8 cellular contexts compared by ENCODE assay signal in the genomic region with DNA sequence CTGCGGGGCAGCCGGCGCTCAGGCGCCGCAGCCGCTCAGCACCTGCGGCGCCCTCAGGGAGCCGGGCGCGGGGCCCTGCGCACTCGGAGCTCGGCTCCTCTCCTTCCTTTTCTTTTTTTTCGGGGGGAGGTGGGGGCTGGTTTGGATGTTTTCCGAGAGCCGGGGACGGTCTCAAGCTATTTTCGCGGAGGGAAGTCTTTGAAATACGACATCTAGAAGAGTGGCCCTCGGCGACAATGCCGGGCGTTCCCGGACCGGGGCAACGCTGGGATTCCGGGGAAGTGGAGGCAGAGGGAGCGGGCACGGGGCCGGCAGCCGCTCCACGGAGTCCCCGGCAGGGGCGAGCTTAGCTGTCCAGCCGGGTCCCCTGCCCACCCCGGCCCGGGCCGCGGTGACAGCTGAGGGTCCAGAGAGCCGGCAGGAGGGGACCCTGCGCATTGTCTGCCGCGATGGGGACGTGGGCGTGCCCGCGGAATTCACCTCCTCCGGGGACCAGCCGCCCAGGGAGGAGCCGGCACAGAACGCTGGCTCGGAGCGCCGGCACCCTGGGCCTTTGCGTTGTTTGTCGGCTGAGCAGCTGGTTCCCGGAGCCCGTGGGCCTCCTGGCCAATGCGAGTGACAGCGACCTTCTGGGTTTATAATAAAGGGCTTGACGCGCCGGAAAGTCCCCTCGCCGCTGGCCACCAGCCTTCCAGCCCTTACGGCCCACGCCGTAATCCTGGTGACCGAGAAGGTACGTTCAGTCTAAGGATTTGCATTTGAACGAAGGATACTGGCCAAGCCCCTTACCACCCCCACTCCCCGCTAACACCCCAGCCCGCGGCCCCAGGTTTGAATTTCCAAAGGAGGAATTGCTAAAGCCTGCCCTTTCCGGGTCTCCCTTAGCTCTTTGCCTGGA. TPM values are rescaled to one million over a fixed set of nuclear protein-coding genes. Genes with fewer than 3 reads are reported as not detected.
A peak's percentile ranks its signal among the peaks of the same experiment; 100 is the strongest.
DNase-seq lines count a peak whose midpoint lies in the region; ATAC-seq and TF ChIP-seq lines count a peak whose summit lies in the region.

No MANE protein-coding gene starts in this region.

- under 1% methylated on average over 77 of the region's 77 CpGs for WGBS in thymus

- peaks cover 15% of the 10 kb centered on the region for H3K36me3 ChIP-seq in thymus (ENCODE audit: control insufficient read depth, insufficient read depth)

- H3K9me3 Mint-ChIP-seq in nephron progenitor cell, result no peaks in the 10 kb centered on the region

- H3K4me3 ChIP-seq in epithelial cell of proximal tubule (ENCODE audit: low read depth, low read length) (peak overlapping the region; percentile 80), thymus (ENCODE audit: low read length) (peak overlapping the region; percentile 89)

- H3K4me1 Mint-ChIP-seq in nephron progenitor cell, result peaks cover 64% of the 10 kb centered on the region

- no peaks in the 10 kb centered on the region for H3K36me3 Mint-ChIP-seq in nephron progenitor cell (ENCODE audit: low read depth)

- H3K27ac Mint-ChIP-seq in nephron progenitor cell, result no peak overlapping the region

- peak overlapping the region; percentile 84 for H3K4me3 Mint-ChIP-seq in nephron progenitor cell

- no peaks in the 10 kb centered on the region for H3K9me3 ChIP-seq in thymus (ENCODE audit: control insufficient read depth)

- no peak for TF ChIP-seq CTCF in epithelial cell of proximal tubule (conservative IDR thresholded peaks at IDR 0.05; ENCODE audit: low read depth, low read length)
- no peak for TF ChIP-seq CTCF in nephron progenitor cell (IDR thresholded peaks at IDR 0.05)

- no peaks in the 10 kb centered on the region for H3K27me3 ChIP-seq in thymus (ENCODE audit: control insufficient read depth, insufficient read depth)

- peaks cover 7% of the 10 kb centered on the region for H3K4me1 ChIP-seq in thymus (ENCODE audit: control insufficient read depth, insufficient read depth, low read length)

- peak overlapping the region; percentile 70 for H3K27ac ChIP-seq in thymus (ENCODE audit: low read depth)

- peak; percentile 49 for ATAC-seq in GM21619 (IDR thresholded peaks at IDR 0.05; ENCODE audit: unreplicated experiment)

- DNase-seq in Caki2 (ENCODE audit: low read depth) (peak; percentile 63), NCI-H2029 treated with DMSO at 0.1 percent for 48 hours (lab: John Stamatoyannopoulos, UW) (peak; percentile 16), epithelial cell of proximal tubule (ENCODE audit: low read depth) (no peak), nephron progenitor cell (peak; percentile 60), mesenteric fat pad (ENCODE audit: low spot score) (no peak)
- DNase-seq in activated CD8-positive, alpha-beta memory T cell treated with anti-CD3 and anti-CD28 coated beads, Interleukin-2, amount 50 U/mL, for 4 hours, result peak; percentile 73

- peaks cover 45% of the 10 kb centered on the region for H3K27me3 Mint-ChIP-seq in nephron progenitor cell (ENCODE audit: low read depth, poor library complexity)

- in situ Hi-C loops in Caki2 (cut with HindIII; ENCODE audit: low pct_unique_long_range_greater_than_20kb, low sequenced_read_pairs), result no loop called here

RNA-seq across cellular contexts. Expression of gene SLC37A1, which starts 0.6 kb away (rescaled TPM):
- total RNA-seq in Caki2 (2014; rRNA removed; shearing (Covaris generic); ENCODE audit: low replicate concordance), result 39.8 and 101 TPM in 2 replicates
- 16.4 and 21.7 TPM in 2 replicates for total RNA-seq in epithelial cell of proximal tubule
- 9.2 TPM for polyA plus RNA-seq in thymus
- 7.0 TPM for total RNA-seq in mesenteric fat pad

RNA-seq across cellular contexts. Expression of gene RSPH1, which starts 18.2 kb away (rescaled TPM):
- 0.32 and 2.6 TPM in 2 replicates for total RNA-seq in Caki2 (2014; rRNA removed; shearing (Covaris generic); ENCODE audit: low replicate concordance)
- total RNA-seq in epithelial cell of proximal tubule (1.8 TPM in 1 of 2 replicates, not detected in the other), mesenteric fat pad (0.22 TPM)
- 2.4 TPM for polyA plus RNA-seq in thymus

Comparison
In these comparisons a context has a peak if more than half of its experiments do, and no peak if none do; other contexts are left out.
1. DNase-seq: peak in Caki2 (single experiment), NCI-H2029 treated with DMSO at 0.1 percent for 48 hours (single experiment), activated CD8-positive, alpha-beta memory T cell treated with anti-CD3 and anti-CD28 coated beads, Interleukin-2, amount 50 U/mL, for 4 hours (single experiment) and nephron progenitor cell (single experiment); none in epithelial cell of proximal tubule (single experiment) and mesenteric fat pad (single experiment).